Comparison of ENCODE assay signal across 8 cellular contexts in the genomic region with DNA sequence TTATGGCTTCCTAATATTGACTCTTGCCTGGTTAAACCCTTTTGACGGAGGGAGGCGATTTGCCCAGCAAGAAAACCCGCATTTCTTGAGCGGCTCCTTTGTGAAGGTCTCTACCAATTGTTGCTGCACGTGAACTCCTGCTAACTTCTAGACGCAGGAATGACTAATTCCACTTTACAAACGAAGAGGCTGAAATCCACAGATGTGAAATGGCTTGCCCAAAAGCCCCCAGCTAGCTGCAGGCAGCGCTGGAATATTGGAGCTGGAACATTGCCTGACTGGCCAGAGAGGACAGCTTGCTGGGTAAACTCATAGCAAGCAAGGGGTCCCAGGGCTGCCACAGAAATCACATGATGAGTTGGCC. TPM values are rescaled to one million over a fixed set of nuclear protein-coding genes. Genes with fewer than 3 reads are reported as not detected.
DNase-seq lines count a peak whose midpoint lies in the region; ATAC-seq and TF ChIP-seq lines count a peak whose summit lies in the region.

No MANE protein-coding gene starts in this region.

- H3K9me3 ChIP-seq in H9 (ENCODE audit: control insufficient read depth, low read depth, low read length): no peaks in the 10 kb centered on the region
- H3K9me3 ChIP-seq in SU-DHL-6 (ENCODE audit: insufficient read depth, low read length): no peaks in the 10 kb centered on the region
- H3K9me3 ChIP-seq in gastrocnemius medialis: no peaks in the 10 kb centered on the region

- H2BK20ac ChIP-seq in H9 (ENCODE audit: low read depth, low read length, poor library complexity, severe bottlenecking): no peak overlapping the region

- H3K9me2 ChIP-seq in SU-DHL-6 (replicated peaks; ENCODE audit: insufficient read depth, low read length): no peaks in the 10 kb centered on the region

- no peak overlapping the region for H2BK12ac ChIP-seq in H9 (ENCODE audit: insufficient read length, low read depth, low read length)

- H3K36me3 ChIP-seq in SU-DHL-6 (ENCODE audit: low read length) (no peaks in the 10 kb centered on the region), gastrocnemius medialis (no peaks in the 10 kb centered on the region)

- H3K4me3 Mint-ChIP-seq in H9: peak overlapping the region; percentile 81 to 93

- peaks cover 26 to 34% of the 10 kb centered on the region in 2 experiments for H3K4me1 Mint-ChIP-seq in H9

- no peak overlapping the region for H4K5ac ChIP-seq in H9 (ENCODE audit: insufficient read length, low read depth, low read length)

- H3K4me2 ChIP-seq in H9 (ENCODE audit: insufficient read depth, insufficient read length, low read length) (peak overlapping the region; percentile 87), SU-DHL-6 (ENCODE audit: low read depth, low read length, poor library complexity, severe bottlenecking) (peak overlapping the region; percentile 60)

- peak; percentile 26 for DNase-seq in H9
- DNase-seq in foreskin fibroblast: peak in 1 of 2 donors; percentile 60
- DNase-seq in gastrocnemius medialis: no peak
- DNase-seq in NCI-H1436 treated with DMSO at 0.1 percent for 48 hours (lab: John Stamatoyannopoulos, UW): no peak
- no peak for DNase-seq in SHP77 treated with DMSO at 0.1 percent for 48 hours (lab: John Stamatoyannopoulos, UW)

- in situ Hi-C loops in gastrocnemius medialis (cut with MboI; ENCODE audit: low sequenced_read_pairs in 4 of 4): loop anchor here in 1 of 4 donors (25.0 kb wide), 1 partner anchor 154 kb away; a partner anchor contains a TSS

- peaks cover 35% of the 10 kb centered on the region for H3K27me3 Mint-ChIP-seq in H9 (ENCODE audit: low read depth)

- H3F3A ChIP-seq in SU-DHL-6 (ENCODE audit: insufficient read depth): peaks cover 4% of the 10 kb centered on the region; the same call in 1 of the 2 replicates

- no CpG with 5 or more reads among the region's 8 CpGs for WGBS in H9 (ENCODE audit: extremely low coverage, insufficient read length, low lambda C conversion rate)

- H3K27me3 ChIP-seq in H9 (ENCODE audit: insufficient read depth, low read length) (peaks cover 13% of the 10 kb centered on the region; the same call in 1 of the 2 replicates), SU-DHL-6 (ENCODE audit: low read length) (no peaks in the 10 kb centered on the region), gastrocnemius medialis (no peaks in the 10 kb centered on the region)

- peaks cover 2% of the 10 kb centered on the region; the same call in 1 of the 2 replicates for H3K79me2 ChIP-seq in H9 (ENCODE audit: insufficient read depth, low read length)
- H3K79me2 ChIP-seq in SU-DHL-6 (ENCODE audit: insufficient read depth, low read length): no peaks in the 10 kb centered on the region

- ATAC-seq in gastrocnemius medialis (no peak), GM21390 (IDR thresholded peaks at IDR 0.05; ENCODE audit: unreplicated experiment) (no peak), HG02623 (IDR thresholded peaks at IDR 0.05; ENCODE audit: unreplicated experiment) (no peak)

- no peak overlapping the region for H3K18ac ChIP-seq in H9 (ENCODE audit: insufficient read length, low read depth, low read length)

- H2BK15ac ChIP-seq in H9 (ENCODE audit: low read depth, low read length): no peak overlapping the region

- no peak overlapping the region for H2AK5ac ChIP-seq in H9 (ENCODE audit: insufficient read length, low read length)

- H3T11ph ChIP-seq in H9 (ENCODE audit: low read length): no peak overlapping the region

- H2BK5ac ChIP-seq in H9 (ENCODE audit: insufficient read length, low read length): no peak overlapping the region

- no peak overlapping the region for H3K4ac ChIP-seq in H9 (ENCODE audit: low read depth, low read length)

- H3K27ac Mint-ChIP-seq in H9: no peak overlapping the region; a peak in 1 of 7 replicates

- H2AFZ ChIP-seq in H9 (ENCODE audit: low read length) (no peak overlapping the region), SU-DHL-6 (ENCODE audit: low read depth, low read length, severe bottlenecking) (peak overlapping the region; percentile 56)

- H4K20me1 ChIP-seq in H9 (ENCODE audit: control insufficient read depth, insufficient read depth, insufficient read length) (no peaks in the 10 kb centered on the region), SU-DHL-6 (ENCODE audit: low read depth, low read length) (no peaks in the 10 kb centered on the region)

- no peak overlapping the region for H3K23ac ChIP-seq in H9 (ENCODE audit: insufficient read length, low read depth, low read length)

- no peak for TF ChIP-seq CTCF in H9 (conservative IDR thresholded peaks at IDR 0.05)
- TF ChIP-seq CTCF in SU-DHL-6 (IDR thresholded peaks at IDR 0.05; ENCODE audit: insufficient read depth, low read length, poor library complexity, severe bottlenecking): no peak
- no peak for TF ChIP-seq CTCF in foreskin fibroblast (IDR thresholded peaks at IDR 0.05; ENCODE audit: low read depth, low read length)
- no peak for TF ChIP-seq CTCF in gastrocnemius medialis (IDR thresholded peaks at IDR 0.05 in 4 of 5, conservative IDR thresholded peaks at IDR 0.05 in 1 of 5)

- TF ChIP-seq POLR2A in gastrocnemius medialis (IDR thresholded peaks at IDR 0.05): no peak

- no peak overlapping the region for H2BK120ac ChIP-seq in H9 (ENCODE audit: low read depth, low read length, poor library complexity, severe bottlenecking)

- H3K27ac ChIP-seq in H9 (ENCODE audit: insufficient read length, low read depth, low read length): no peak overlapping the region
- no peak overlapping the region for H3K27ac ChIP-seq in SU-DHL-6 (ENCODE audit: low read depth, low read length)
- peak overlapping the region; percentile 91 to 95 (median 94) for H3K27ac ChIP-seq in gastrocnemius medialis

- H3K14ac ChIP-seq in H9 (ENCODE audit: insufficient read depth, low read length): no peak overlapping the region; the same call in 1 of the 2 replicates

- intact Hi-C loops in gastrocnemius medialis (cut with DNase I; ENCODE audit: low total_unique reads): loop anchor here (5.0 kb wide), 1 partner anchor 131 kb away; a partner anchor contains a TSS

- H3K4me3 ChIP-seq in SU-DHL-6 (ENCODE audit: insufficient read depth, low read length, poor library complexity, severe bottlenecking) (peak overlapping the region; percentile 46), foreskin fibroblast (ENCODE audit: low read depth in 1 of 2, low read length in 2 of 2) (peak overlapping the region; percentile 71 to 81), gastrocnemius medialis (peak overlapping the region; percentile 76 to 87 (median 82))

- peaks cover 0 to 4% of the 10 kb centered on the region in 2 experiments; a peak in 2 of 5 replicates for H3K9me3 Mint-ChIP-seq in H9

- H3K4me1 ChIP-seq in H9 (ENCODE audit: insufficient read depth, low read length): no peaks in the 10 kb centered on the region; the same call in 1 of the 2 replicates
- peaks cover 10 to 17% of the 10 kb centered on the region in 2 donors for H3K4me1 ChIP-seq in gastrocnemius medialis

- H3K56ac ChIP-seq in H9 (ENCODE audit: insufficient read length, low read depth, low read length): no peak overlapping the region

- H3K36me3 Mint-ChIP-seq in H9 (ENCODE audit: insufficient read depth in 1 of 3, low read depth in 3 of 3): peaks cover 0 to 4% (median under 1%) of the 10 kb centered on the region in 3 experiments; a peak in 5 of 7 replicates

- peaks cover 2% of the 10 kb centered on the region for H3K79me1 ChIP-seq in H9 (ENCODE audit: insufficient read depth, low read depth, low read length, poor library complexity, severe bottlenecking)

- peaks cover 39% of the 10 kb centered on the region for H3K23me2 ChIP-seq in H9 (ENCODE audit: insufficient read length, low read depth, low read length, poor library complexity, severe bottlenecking)

- H3K9ac ChIP-seq in H9 (ENCODE audit: extremely low read depth, insufficient read length, low read length) (peak overlapping the region; percentile 42), SU-DHL-6 (ENCODE audit: low read length) (peak overlapping the region; percentile 55)

- no peak overlapping the region for H4K8ac ChIP-seq in H9 (replicated peaks; ENCODE audit: insufficient read length, low read depth, low read length)

- no peak overlapping the region for H4K91ac ChIP-seq in H9 (ENCODE audit: insufficient read length, low read depth, low read length)

RNA-seq across cellular contexts. Expression of a gene that starts 0.5 kb away (rescaled TPM):
- total RNA-seq in H9 (2021): 26.9 and 28.8 TPM in 2 replicates
- 10 to 100 TPM in 3 of 4 donors, 1 to 10 TPM in 1; 10.0 to 21.5 (median 15.1) TPM for total RNA-seq in gastrocnemius medialis

RNA-seq across cellular contexts. Expression of a gene that starts 14.9 kb away (rescaled TPM):
- total RNA-seq in H9 (2021) (0.31 and 0.59 TPM in 2 replicates), gastrocnemius medialis (not detected)

RNA-seq across cellular contexts. Expression of a gene that starts 35.9 kb away (rescaled TPM):
- total RNA-seq in H9 (2021) (14.4 and 15.3 TPM in 2 replicates), gastrocnemius medialis (10 to 100 TPM; 20.8 to 43.9 (median 27.3) TPM)

RNA-seq across cellular contexts. Expression of a gene that starts 40.9 kb away (rescaled TPM):
- 736 and 739 TPM in 2 replicates for total RNA-seq in H9 (2021)
- total RNA-seq in gastrocnemius medialis: 100 to 1,000 TPM; 291 to 406 (median 343) TPM

Comparison
In these comparisons a context has a peak if more than half of its experiments do, and no peak if none do; other contexts are left out.
1. H3K27ac ChIP-seq: peak in gastrocnemius medialis (4 of 4); none in H9 (single experiment) and SU-DHL-6 (single experiment).
2. Peak in every context shown above with its lines, with median percentiles within 50 percentile points of each other: H3K4me3 ChIP-seq.